Comparison of ENCODE assay signal across 1 cellular context in genomic region chr6:112007805-112008204, GRCh38.
TF ChIP-seq lines count a peak whose summit lies in the region.

No MANE protein-coding gene starts in this region.

TF ChIP-seq in HepG2, 621 proteins besides CTCF, POLR2A, EP300 and RAD21 (continued from another document):
- TF ChIP-seq POGK (CRISPR knock-in tag; conservative IDR thresholded peaks at IDR 0.05) (no peak), SMARCC2 (IDR thresholded peaks at IDR 0.05) (no peak), SCMH1 (CRISPR knock-in tag; IDR thresholded peaks at IDR 0.05; ENCODE audit: borderline replicate concordance) (no peak), FOXO4 (CRISPR knock-in tag; conservative IDR thresholded peaks at IDR 0.05) (no peak), ZNF574 (CRISPR knock-in tag; IDR thresholded peaks at IDR 0.05) (no peak)
